ENCODE assay signal across 1 cellular context in genomic region chr10:73096452-73097304, GRCh38.
TF ChIP-seq lines count a peak whose summit lies in the region.

Gene P4HA1 (minus strand): TSS chr10:73096866. CDS start chr10:73074883, 21,983 bp downstream.

TF ChIP-seq in K562, 482 proteins besides CTCF, POLR2A, EP300 and RAD21 (continued from another document and continues in another):
- TF ChIP-seq PHF8 (IDR thresholded peaks at IDR 0.05; ENCODE audit: borderline replicate concordance, low read length) (peak; percentile 91; the same call in 1 of the 2 replicates), SAFB2 (IDR thresholded peaks at IDR 0.05; ENCODE audit: borderline replicate concordance, low read depth, low read length, severe bottlenecking) (no peak), ZNF324 (CRISPR knock-in tag; IDR thresholded peaks at IDR 0.05) (peak; percentile 29; the same call in 1 of the 2 replicates), ZFP30 (CRISPR knock-in tag; IDR thresholded peaks at IDR 0.05; ENCODE audit: borderline replicate concordance) (no peak), HNRNPUL1 (IDR thresholded peaks at IDR 0.05; ENCODE audit: low read length) (no peak), CBFA2T3 (IDR thresholded peaks at IDR 0.05) (no peak), POLR2H (tag; IDR thresholded peaks at IDR 0.05; ENCODE audit: low read depth) (peak; percentile 92), ZNF140 (CRISPR knock-in tag; IDR thresholded peaks at IDR 0.05) (0 out of 2 replicates have a peak, but pooled peaks have one; percentile 44), SRF (CRISPR knock-in tag; IDR thresholded peaks at IDR 0.05) (peak in 1 of 2 experiments; percentile 97; a peak in 2 of 4 replicates), NFYB (IDR thresholded peaks at IDR 0.05; ENCODE audit: extremely low read depth, insufficient read length) (no peak), GTF2B (IDR thresholded peaks at IDR 0.05; ENCODE audit: extremely low read depth, insufficient read length) (peak; percentile 93), THRAP3 (IDR thresholded peaks at IDR 0.05; ENCODE audit: borderline replicate concordance) (no peak), NR4A1 (CRISPR knock-in tag; IDR thresholded peaks at IDR 0.05) (0 out of 2 replicates have a peak, but pooled peaks have one; percentile 29), NR4A1 (tag; IDR thresholded peaks at IDR 0.05) (0 out of 2 replicates have a peak, but pooled peaks have one; percentile 17), MEIS2 (IDR thresholded peaks at IDR 0.05; ENCODE audit: partially characterized antibody) (peak; percentile 84), JUND (IDR thresholded peaks at IDR 0.05; ENCODE audit: borderline replicate concordance, low read depth, low read length) (peak; percentile 68), JUND (tag; IDR thresholded peaks at IDR 0.05; ENCODE audit: borderline replicate concordance, low read depth, low read length) (no peak; the same call in 2 of the 3 replicates), ZNF79 (CRISPR knock-in tag; IDR thresholded peaks at IDR 0.05; ENCODE audit: low read depth) (no peak), TAF15 (IDR thresholded peaks at IDR 0.05; ENCODE audit: low read depth, low read length) (no peak), TFE3 (CRISPR knock-in tag; IDR thresholded peaks at IDR 0.05) (no peak), ZNF280A (IDR thresholded peaks at IDR 0.05; ENCODE audit: low read depth, partially characterized antibody) (no peak), MYNN (IDR thresholded peaks at IDR 0.05) (peak; percentile 65; the same call in 1 of the 2 replicates), MYNN (CRISPR knock-in tag; IDR thresholded peaks at IDR 0.05) (no peak), RCOR1 (IDR thresholded peaks at IDR 0.05; ENCODE audit: borderline replicate concordance in 1 of 2, low read depth in 2 of 2, low read length in 2 of 2) (peak in 1 of 2 experiments; percentile 73; a peak in 1 of 4 replicates), GATAD2B (IDR thresholded peaks at IDR 0.05; ENCODE audit: borderline replicate concordance) (peak; percentile 100), ZNF77 (CRISPR knock-in tag; IDR thresholded peaks at IDR 0.05) (0 out of 2 replicates have a peak, but pooled peaks have one; percentile 66), ZNF740 (CRISPR knock-in tag; IDR thresholded peaks at IDR 0.05) (peak; percentile 66), ZNF740 (tag; IDR thresholded peaks at IDR 0.05) (no peak), POLR2G (IDR thresholded peaks at IDR 0.05; ENCODE audit: low read depth, low read length) (peak; percentile 100), ILF3 (IDR thresholded peaks at IDR 0.05; ENCODE audit: borderline replicate concordance) (no peak; the same call in 1 of the 2 replicates), E4F1 (CRISPR knock-in tag; IDR thresholded peaks at IDR 0.05; ENCODE audit: borderline replicate concordance) (no peak), SMAD1 (IDR thresholded peaks at IDR 0.05; ENCODE audit: low read depth, low read length, partially characterized antibody) (peak; percentile 65), CBX2 (IDR thresholded peaks at IDR 0.05; ENCODE audit: insufficient read depth, low read length, poor library complexity, severe bottlenecking) (no peak), FOXK1 (CRISPR knock-in tag; IDR thresholded peaks at IDR 0.05; ENCODE audit: borderline replicate concordance) (peak; percentile 88; the same call in 1 of the 2 replicates), SUPT5H (IDR thresholded peaks at IDR 0.05) (peak; percentile 97), CHCHD3 (CRISPR knock-in tag; IDR thresholded peaks at IDR 0.05) (peak; percentile 79; the same call in 1 of the 2 replicates), TSHZ1 (CRISPR knock-in tag; IDR thresholded peaks at IDR 0.05) (0 out of 2 replicates have a peak, but pooled peaks have one; percentile 24), BRD9 (IDR thresholded peaks at IDR 0.05; ENCODE audit: low read depth, partially characterized antibody) (peak; percentile 38), BRCA1 (IDR thresholded peaks at IDR 0.05) (no peak), BRCA1 (CRISPR knock-in tag; IDR thresholded peaks at IDR 0.05) (peak; percentile 83; the same call in 1 of the 2 replicates), ESRRB (CRISPR knock-in tag; IDR thresholded peaks at IDR 0.05; ENCODE audit: borderline replicate concordance) (no peak), MXI1 (IDR thresholded peaks at IDR 0.05; ENCODE audit: low read depth, low read length) (peak; percentile 76; the same call in 1 of the 2 replicates), ZNF717 (CRISPR knock-in tag; IDR thresholded peaks at IDR 0.05) (no peak), ZNF121 (CRISPR knock-in tag; conservative IDR thresholded peaks at IDR 0.05) (no peak), ZBTB9 (CRISPR knock-in tag; IDR thresholded peaks at IDR 0.05) (peak; percentile 95), SNRNP70 (optimal IDR thresholded peaks at IDR 0.05; ENCODE audit: low read depth, low read length) (no peak)
- TF ChIP-seq, protein P1, sequence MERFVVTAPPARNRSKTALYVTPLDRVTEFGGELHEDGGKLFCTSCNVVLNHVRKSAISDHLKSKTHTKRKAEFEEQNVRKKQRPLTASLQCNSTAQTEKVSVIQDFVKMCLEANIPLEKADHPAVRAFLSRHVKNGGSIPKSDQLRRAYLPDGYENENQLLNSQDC (CRISPR knock-in tag; IDR thresholded peaks at IDR 0.05), result peak; percentile 74; the same call in 1 of the 2 replicates
- TF ChIP-seq, protein P2, sequence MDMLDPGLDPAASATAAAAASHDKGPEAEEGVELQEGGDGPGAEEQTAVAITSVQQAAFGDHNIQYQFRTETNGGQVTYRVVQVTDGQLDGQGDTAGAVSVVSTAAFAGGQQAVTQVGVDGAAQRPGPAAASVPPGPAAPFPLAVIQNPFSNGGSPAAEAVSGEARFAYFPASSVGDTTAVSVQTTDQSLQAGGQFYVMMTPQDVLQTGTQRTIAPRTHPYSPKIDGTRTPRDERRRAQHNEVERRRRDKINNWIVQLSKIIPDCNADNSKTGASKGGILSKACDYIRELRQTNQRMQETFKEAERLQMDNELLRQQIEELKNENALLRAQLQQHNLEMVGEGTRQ (CRISPR knock-in tag; IDR thresholded peaks at IDR 0.05), result no peak
- TF ChIP-seq, protein P3, sequence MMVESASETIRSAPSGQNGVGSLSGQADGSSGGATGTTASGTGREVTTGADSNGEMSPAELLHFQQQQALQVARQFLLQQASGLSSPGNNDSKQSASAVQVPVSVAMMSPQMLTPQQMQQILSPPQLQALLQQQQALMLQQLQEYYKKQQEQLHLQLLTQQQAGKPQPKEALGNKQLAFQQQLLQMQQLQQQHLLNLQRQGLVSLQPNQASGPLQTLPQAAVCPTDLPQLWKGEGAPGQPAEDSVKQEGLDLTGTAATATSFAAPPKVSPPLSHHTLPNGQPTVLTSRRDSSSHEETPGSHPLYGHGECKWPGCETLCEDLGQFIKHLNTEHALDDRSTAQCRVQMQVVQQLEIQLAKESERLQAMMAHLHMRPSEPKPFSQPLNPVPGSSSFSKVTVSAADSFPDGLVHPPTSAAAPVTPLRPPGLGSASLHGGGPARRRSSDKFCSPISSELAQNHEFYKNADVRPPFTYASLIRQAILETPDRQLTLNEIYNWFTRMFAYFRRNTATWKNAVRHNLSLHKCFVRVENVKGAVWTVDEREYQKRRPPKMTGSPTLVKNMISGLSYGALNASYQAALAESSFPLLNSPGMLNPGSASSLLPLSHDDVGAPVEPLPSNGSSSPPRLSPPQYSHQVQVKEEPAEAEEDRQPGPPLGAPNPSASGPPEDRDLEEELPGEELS (CRISPR knock-in tag; IDR thresholded peaks at IDR 0.05; ENCODE audit: borderline replicate concordance), result peak; percentile 18; the same call in 1 of the 2 replicates
- TF ChIP-seq, protein P4, sequence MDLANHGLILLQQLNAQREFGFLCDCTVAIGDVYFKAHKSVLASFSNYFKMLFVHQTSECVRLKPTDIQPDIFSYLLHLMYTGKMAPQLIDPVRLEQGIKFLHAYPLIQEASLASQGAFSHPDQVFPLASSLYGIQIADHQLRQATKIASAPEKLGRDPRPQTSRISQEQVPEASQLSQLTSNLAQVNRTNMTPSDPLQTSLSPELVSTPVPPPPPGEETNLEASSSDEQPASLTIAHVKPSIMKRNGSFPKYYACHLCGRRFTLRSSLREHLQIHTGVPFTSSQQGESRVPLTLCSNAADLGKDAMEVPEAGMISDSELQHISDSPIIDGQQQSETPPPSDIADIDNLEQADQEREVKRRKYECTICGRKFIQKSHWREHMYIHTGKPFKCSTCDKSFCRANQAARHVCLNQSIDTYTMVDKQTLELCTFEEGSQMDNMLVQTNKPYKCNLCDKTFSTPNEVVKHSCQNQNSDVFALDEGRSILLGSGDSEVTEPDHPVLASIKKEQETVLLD (IDR thresholded peaks at IDR 0.05), result peak; percentile 95
